8 cellular contexts compared by ENCODE assay signal in genomic region chr2:112869258-112869842, GRCh38. TPM values are rescaled to one million over a fixed set of nuclear protein-coding genes. Genes with fewer than 3 reads are reported as not detected.
DNase-seq lines count a peak whose midpoint lies in the region; ATAC-seq and TF ChIP-seq lines count a peak whose summit lies in the region.
"Had no signal": no experiment of that assay in that cellular context is flagged by ENCODE, and none has a peak within 500 bp of the region (broad histone marks: within the 10 kb centered on the region; RNA-seq: fewer than 3 reads in every experiment).

No MANE protein-coding gene starts in this region.

- peaks cover 39% of the 10 kb centered on the region for H3K4me1 Mint-ChIP-seq in HFFc6 (ENCODE audit: low read depth)

- intact Hi-C loops in body of pancreas (cut with DNase I) (no loop called here), mucosa of descending colon (cut with DNase I, micrococcal nuclease) (no loop called here)

- no peaks in the 10 kb centered on the region for H3K4me1 ChIP-seq in body of pancreas
- peaks cover 28% of the 10 kb centered on the region for H3K4me1 ChIP-seq in mucosa of descending colon (ENCODE audit: low read depth)

- ATAC-seq in body of pancreas (peak; percentile 50), mucosa of descending colon (peak; percentile 84), HG02970 (IDR thresholded peaks at IDR 0.05; ENCODE audit: low FRiP score, unreplicated experiment) (no peak)

- H3K27me3 ChIP-seq in body of pancreas: no peaks in the 10 kb centered on the region

- H3K9me3 ChIP-seq in body of pancreas (no peaks in the 10 kb centered on the region), mucosa of descending colon (no peaks in the 10 kb centered on the region)

- in situ Hi-C loops in GM13976 (cut with MboI; ENCODE audit: low sequenced_read_pairs, unreplicated experiment): no loop called here

- no peak overlapping the region for H3K4me3 ChIP-seq in body of pancreas
- H3K4me3 ChIP-seq in mucosa of descending colon: no peak overlapping the region

- H3K9me3 Mint-ChIP-seq in HFFc6: peaks cover 14% of the 10 kb centered on the region

- TF ChIP-seq CTCF in HFFc6 (IDR thresholded peaks at IDR 0.05) (no peak), body of pancreas (IDR thresholded peaks at IDR 0.05) (no peak), mucosa of descending colon (IDR thresholded peaks at IDR 0.05) (peak; percentile 11), GM13976 (IDR thresholded peaks at IDR 0.05; ENCODE audit: borderline replicate concordance, control extremely low read depth, extremely low read depth, insufficient read depth, missing control alignments) (no peak)

- H3K36me3 Mint-ChIP-seq in HFFc6 (ENCODE audit: low read depth): peaks cover 23% of the 10 kb centered on the region

- no peak for TF ChIP-seq POLR2A in body of pancreas (IDR thresholded peaks at IDR 0.05)

- WGBS in body of pancreas, 2 donors: 31 to 40% methylated on average over 7 of the region's 7 CpGs

- H3K27ac Mint-ChIP-seq in HFFc6: no peak overlapping the region

- H3K4me3 Mint-ChIP-seq in HFFc6: no peak overlapping the region

- DNase-seq in HFFc6: peak; percentile 82
- DNase-seq in NCI-H2227 treated with DMSO at 0.1 percent for 48 hours (lab: John Stamatoyannopoulos, UW): peak; percentile 28
- DNase-seq in body of pancreas: peak; percentile 39 to 76 (median 60)
- peak; percentile 94 to 99 (median 95) for DNase-seq in mucosa of descending colon
- no peak for DNase-seq in GM13976 (ENCODE audit: low spot score)
- no peak for DNase-seq in DMS114 treated with DMSO at 0.1 percent for 48 hours (lab: John Stamatoyannopoulos, UW; ENCODE audit: unreplicated experiment)

- no peaks in the 10 kb centered on the region for H3K36me3 ChIP-seq in body of pancreas (replicated peaks in 1 of 2; ENCODE audit: insufficient read depth in 1 of 2, low read depth in 2 of 2)
- H3K36me3 ChIP-seq in mucosa of descending colon (ENCODE audit: low read depth): no peaks in the 10 kb centered on the region

- no peak overlapping the region for H3K27ac ChIP-seq in body of pancreas

- H3K27me3 Mint-ChIP-seq in HFFc6 (ENCODE audit: insufficient read depth): peaks cover 4% of the 10 kb centered on the region

RNA-seq across cellular contexts. Expression of gene IL1B, which starts 32.8 kb away (rescaled TPM):
- 1 to 10 TPM; 1.3 to 7.7 (median 6.0) TPM for total RNA-seq in HFFc6 (2021; fragmentation: NEBNext Ultra II Directional; extraction: Animal tissue kit (Norgen Biotek cat#: 25700))
- total RNA-seq in body of pancreas: 1 to 10 TPM; 1.3 to 2.6 TPM
- total RNA-seq in mucosa of descending colon: 1 to 10 TPM; 2.1 to 6.4 (median 4.2) TPM
- total RNA-seq: dermis microvascular lymphatic vessel endothelial cell had no signal

RNA-seq across cellular contexts. Expression of gene IL37, which starts 41.6 kb away (rescaled TPM):
- total RNA-seq in HFFc6 (2021; fragmentation: NEBNext Ultra II Directional; extraction: Animal tissue kit (Norgen Biotek cat#: 25700)): not detected
- total RNA-seq in body of pancreas (not detected), mucosa of descending colon (under 1 TPM in 2 of 3 donors, not detected in 1; 0.67 to 0.82 TPM)
- total RNA-seq: dermis microvascular lymphatic vessel endothelial cell had no signal

Comparison
In these comparisons a context has a peak if more than half of its experiments do, and no peak if none do; other contexts are left out.
1. DNase-seq: peak in HFFc6 (single experiment), NCI-H2227 treated with DMSO at 0.1 percent for 48 hours (single experiment), body of pancreas (4 of 4) and mucosa of descending colon (3 of 3); none in GM13976 (single experiment) and DMS114 treated with DMSO at 0.1 percent for 48 hours (single experiment).